In the genomic region with DNA sequence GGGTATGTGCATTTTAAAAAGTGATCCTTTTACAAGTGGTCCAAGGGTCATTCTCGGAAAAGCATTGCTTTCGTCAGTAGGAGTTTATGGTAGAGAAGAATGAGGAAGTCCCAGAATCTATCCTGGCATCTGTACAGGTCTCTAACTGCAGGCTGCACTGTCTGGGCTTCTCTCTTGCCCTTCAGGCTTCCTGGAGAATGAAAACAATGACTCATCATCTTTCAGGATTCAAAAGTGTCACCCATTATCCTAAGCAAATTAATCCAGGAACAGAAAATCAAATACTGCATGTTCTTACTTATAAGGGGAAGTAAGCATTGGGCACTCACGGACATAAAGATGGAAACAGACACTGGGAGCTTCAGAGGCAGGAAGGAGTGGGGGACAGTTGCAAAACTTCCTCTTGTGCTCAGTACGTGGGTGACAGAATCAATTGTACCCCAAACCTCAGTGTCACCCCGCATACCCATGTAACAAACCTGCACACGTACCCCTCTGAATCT, we compare ENCODE assay signal across 8 cellular contexts.
A peak's percentile ranks its signal among the peaks of the same experiment; 100 is the strongest.
DNase-seq lines count a peak whose midpoint lies in the region; ATAC-seq and TF ChIP-seq lines count a peak whose summit lies in the region.

No MANE protein-coding gene starts in this region.

- DNase-seq in GF-D8 (lab: John Stamatoyannopoulos, UW) (peak; percentile 98), RPMI8226 (peak; percentile 71), fibroblast of pulmonary artery (ENCODE audit: low read depth) (peak; percentile 94), retinal pigment epithelial cell (ENCODE audit: low read depth) (peak; percentile 79), retina (no peak), T-cell (no peak)
- DNase-seq in effector memory CD8-positive, alpha-beta T cell = no peak
- DNase-seq in stimulated activated CD4-positive, alpha-beta T cell treated with anti-CD3 and anti-CD28 coated beads, Interleukin-4, amount 100 ng/mL, for 1 hour = no peak

- POLR2A ChIA-PET in T-cell (lab: Charles Lee) = no interaction called here

- peaks cover 0 to 5% of the 10 kb centered on the region in 2 donors for H3K27me3 Mint-ChIP-seq in effector memory CD8-positive, alpha-beta T cell
- H3K27me3 Mint-ChIP-seq in T-cell = peaks cover 11 to 17% of the 10 kb centered on the region in 2 donors

- no peaks in the 10 kb centered on the region for H3K36me3 Mint-ChIP-seq in effector memory CD8-positive, alpha-beta T cell (ENCODE audit: insufficient read depth)
- no peaks in the 10 kb centered on the region for H3K36me3 Mint-ChIP-seq in T-cell

- H3K4me1 Mint-ChIP-seq in effector memory CD8-positive, alpha-beta T cell (ENCODE audit: low read depth in 2 of 2) = no peaks in the 10 kb centered on the region
- no peaks in the 10 kb centered on the region for H3K4me1 Mint-ChIP-seq in T-cell

- H3K27ac Mint-ChIP-seq in effector memory CD8-positive, alpha-beta T cell = no peak overlapping the region
- H3K27ac Mint-ChIP-seq in T-cell = no peak overlapping the region

- H3K4me3 Mint-ChIP-seq in effector memory CD8-positive, alpha-beta T cell = no peak overlapping the region
- H3K4me3 Mint-ChIP-seq in T-cell = no peak overlapping the region

- no peaks in the 10 kb centered on the region for H3K9me3 Mint-ChIP-seq in effector memory CD8-positive, alpha-beta T cell
- H3K9me3 Mint-ChIP-seq in T-cell = no peaks in the 10 kb centered on the region

- TF ChIP-seq CTCF in fibroblast of pulmonary artery (IDR thresholded peaks at IDR 0.05; ENCODE audit: low read length, missing control alignments) (no peak), retinal pigment epithelial cell (conservative IDR thresholded peaks at IDR 0.05; ENCODE audit: low read depth, low read length) (no peak)

- no peak overlapping the region for H3K4me3 ChIP-seq in fibroblast of pulmonary artery (replicated peaks; ENCODE audit: low read depth, low read length)
- no peak overlapping the region for H3K4me3 ChIP-seq in retinal pigment epithelial cell (ENCODE audit: low read length)

- CTCF ChIA-PET in T-cell (lab: Charles Lee) = no interaction called here

- no peak for ATAC-seq in effector memory CD8-positive, alpha-beta T cell (replicated peaks)
- no peak for ATAC-seq in T-cell (replicated peaks in 1 of 4)

Comparison
In these comparisons a context has a peak if more than half of its experiments do, and no peak if none do; other contexts are left out.
1. DNase-seq: peak in GF-D8 (single experiment), RPMI8226 (single experiment), fibroblast of pulmonary artery (single experiment) and retinal pigment epithelial cell (single experiment); none in effector memory CD8-positive, alpha-beta T cell (0 of 3), stimulated activated CD4-positive, alpha-beta T cell treated with anti-CD3 and anti-CD28 coated beads, Interleukin-4, amount 100 ng/mL, for 1 hour (single experiment), retina (single experiment) and T-cell (0 of 34).